1 cellular context compared by ENCODE assay signal in the genomic region with DNA sequence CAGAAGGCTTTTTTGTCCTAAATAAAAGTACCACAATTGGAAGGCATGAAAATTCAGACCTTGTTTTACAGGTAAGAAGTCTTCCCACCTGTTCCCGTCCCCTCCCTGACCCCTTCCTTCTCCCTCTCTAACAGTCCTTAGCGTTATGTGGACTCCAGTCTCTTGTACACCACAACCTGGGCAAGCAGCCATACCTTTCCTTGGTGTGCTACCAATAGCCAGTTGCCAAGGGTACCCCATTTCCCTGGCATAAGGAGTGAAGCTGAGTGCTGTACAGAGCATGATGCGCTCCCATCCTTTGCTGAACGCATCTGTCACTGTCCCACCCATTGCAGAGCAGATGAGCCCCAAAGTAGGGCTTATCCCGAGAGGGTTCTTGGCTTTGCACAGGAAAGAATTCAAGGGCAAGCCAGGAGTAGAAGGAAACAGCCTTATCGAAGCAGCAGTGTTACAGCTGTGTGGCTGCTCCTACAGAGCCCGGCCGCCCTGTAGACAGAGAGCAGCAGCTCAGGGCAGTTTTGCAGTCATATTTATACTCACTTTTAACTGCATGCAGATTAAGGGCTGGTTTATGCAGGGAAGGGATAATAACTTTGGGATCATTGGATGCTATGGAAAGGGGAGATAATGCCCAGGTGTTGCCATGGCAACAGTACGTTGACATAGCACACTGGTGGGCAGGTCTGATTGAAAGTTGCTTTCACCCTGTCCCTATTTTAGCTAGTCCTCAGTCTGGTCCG.
TF ChIP-seq lines count a peak whose summit lies in the region.

No MANE protein-coding gene starts in this region.

TF ChIP-seq in SK-N-SH treated with all-trans-retinoic acid at 6 μM for 48 hours, 23 proteins besides CTCF, POLR2A, EP300 and RAD21 (continued from another document):
- TF ChIP-seq, protein P1, sequence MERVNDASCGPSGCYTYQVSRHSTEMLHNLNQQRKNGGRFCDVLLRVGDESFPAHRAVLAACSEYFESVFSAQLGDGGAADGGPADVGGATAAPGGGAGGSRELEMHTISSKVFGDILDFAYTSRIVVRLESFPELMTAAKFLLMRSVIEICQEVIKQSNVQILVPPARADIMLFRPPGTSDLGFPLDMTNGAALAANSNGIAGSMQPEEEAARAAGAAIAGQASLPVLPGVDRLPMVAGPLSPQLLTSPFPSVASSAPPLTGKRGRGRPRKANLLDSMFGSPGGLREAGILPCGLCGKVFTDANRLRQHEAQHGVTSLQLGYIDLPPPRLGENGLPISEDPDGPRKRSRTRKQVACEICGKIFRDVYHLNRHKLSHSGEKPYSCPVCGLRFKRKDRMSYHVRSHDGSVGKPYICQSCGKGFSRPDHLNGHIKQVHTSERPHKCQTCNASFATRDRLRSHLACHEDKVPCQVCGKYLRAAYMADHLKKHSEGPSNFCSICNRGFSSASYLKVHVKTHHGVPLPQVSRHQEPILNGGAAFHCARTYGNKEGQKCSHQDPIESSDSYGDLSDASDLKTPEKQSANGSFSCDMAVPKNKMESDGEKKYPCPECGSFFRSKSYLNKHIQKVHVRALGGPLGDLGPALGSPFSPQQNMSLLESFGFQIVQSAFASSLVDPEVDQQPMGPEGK (CRISPR knock-in tag; IDR thresholded peaks at IDR 0.05; ENCODE audit: borderline replicate concordance), result no peak
- TF ChIP-seq GLIS3 (CRISPR knock-in tag; IDR thresholded peaks at IDR 0.05) (no peak), ESRRG (CRISPR knock-in tag; IDR thresholded peaks at IDR 0.05) (no peak), RARB (CRISPR knock-in tag; IDR thresholded peaks at IDR 0.05) (no peak)
- TF ChIP-seq, protein P2, sequence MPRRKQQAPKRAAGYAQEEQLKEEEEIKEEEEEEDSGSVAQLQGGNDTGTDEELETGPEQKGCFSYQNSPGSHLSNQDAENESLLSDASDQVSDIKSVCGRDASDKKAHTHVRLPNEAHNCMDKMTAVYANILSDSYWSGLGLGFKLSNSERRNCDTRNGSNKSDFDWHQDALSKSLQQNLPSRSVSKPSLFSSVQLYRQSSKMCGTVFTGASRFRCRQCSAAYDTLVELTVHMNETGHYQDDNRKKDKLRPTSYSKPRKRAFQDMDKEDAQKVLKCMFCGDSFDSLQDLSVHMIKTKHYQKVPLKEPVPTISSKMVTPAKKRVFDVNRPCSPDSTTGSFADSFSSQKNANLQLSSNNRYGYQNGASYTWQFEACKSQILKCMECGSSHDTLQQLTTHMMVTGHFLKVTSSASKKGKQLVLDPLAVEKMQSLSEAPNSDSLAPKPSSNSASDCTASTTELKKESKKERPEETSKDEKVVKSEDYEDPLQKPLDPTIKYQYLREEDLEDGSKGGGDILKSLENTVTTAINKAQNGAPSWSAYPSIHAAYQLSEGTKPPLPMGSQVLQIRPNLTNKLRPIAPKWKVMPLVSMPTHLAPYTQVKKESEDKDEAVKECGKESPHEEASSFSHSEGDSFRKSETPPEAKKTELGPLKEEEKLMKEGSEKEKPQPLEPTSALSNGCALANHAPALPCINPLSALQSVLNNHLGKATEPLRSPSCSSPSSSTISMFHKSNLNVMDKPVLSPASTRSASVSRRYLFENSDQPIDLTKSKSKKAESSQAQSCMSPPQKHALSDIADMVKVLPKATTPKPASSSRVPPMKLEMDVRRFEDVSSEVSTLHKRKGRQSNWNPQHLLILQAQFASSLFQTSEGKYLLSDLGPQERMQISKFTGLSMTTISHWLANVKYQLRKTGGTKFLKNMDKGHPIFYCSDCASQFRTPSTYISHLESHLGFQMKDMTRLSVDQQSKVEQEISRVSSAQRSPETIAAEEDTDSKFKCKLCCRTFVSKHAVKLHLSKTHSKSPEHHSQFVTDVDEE (CRISPR knock-in tag; IDR thresholded peaks at IDR 0.05), result no peak
